ENCODE assay signal across 7 cellular contexts in genomic region chr5:150624334-150625163, GRCh38. TPM values are rescaled to one million over a fixed set of nuclear protein-coding genes. Genes with fewer than 3 reads are reported as not detected.
DNase-seq lines count a peak whose midpoint lies in the region; ATAC-seq, FAIRE-seq and TF ChIP-seq lines count a peak whose summit lies in the region.

No MANE protein-coding gene starts in this region.

- no peaks in the 10 kb centered on the region for H4K20me1 ChIP-seq in endothelial cell of umbilical vein (replicated peaks; ENCODE audit: control insufficient read depth, extremely low read depth, insufficient read depth, low read length)

- ATAC-seq in GM18511 (IDR thresholded peaks at IDR 0.05; ENCODE audit: unreplicated experiment) (peak; percentile 44), HG03354 (IDR thresholded peaks at IDR 0.05; ENCODE audit: poor library complexity, severe bottlenecking, unreplicated experiment) (peak; percentile 30)
- peak; percentile 72 for ATAC-seq in naive thymus-derived CD4-positive, alpha-beta T cell

- no TSS peak for BruUV-seq in endothelial cell of umbilical vein (replicated peaks; lab: Mats Ljungman, UMichigan)

- peaks cover 0 to 41% (median 6%) of the 10 kb centered on the region in 5 donors for H3K27me3 Mint-ChIP-seq in naive thymus-derived CD4-positive, alpha-beta T cell

- no peak for FAIRE-seq in endothelial cell of umbilical vein (lab: Jason Lieb, UNC)

- no peak for TF ChIP-seq CTCF in endothelial cell of umbilical vein (IDR thresholded peaks at IDR 0.05; ENCODE audit: extremely low read depth in 1 of 2, insufficient read depth in 1 of 2, low read depth in 1 of 2, low read length in 2 of 2)
- peak in 1 of 4 experiments; percentile 7 for TF ChIP-seq CTCF in uterus (IDR thresholded peaks at IDR 0.05)

- peaks cover 0 to 2% (median 0%) of the 10 kb centered on the region in 5 donors for H3K36me3 Mint-ChIP-seq in naive thymus-derived CD4-positive, alpha-beta T cell

- peak overlapping the region in 7 of 9 donors; percentile 10 to 91 (median 42) for H3K27ac Mint-ChIP-seq in naive thymus-derived CD4-positive, alpha-beta T cell

- dilution Hi-C loops in endothelial cell of umbilical vein (cut with MboI; ENCODE audit: extremely low pct_ligation_motif_present, low sequenced_read_pairs) = no loop called here

- no peaks in the 10 kb centered on the region for H3K9me3 ChIP-seq in endothelial cell of umbilical vein (replicated peaks; ENCODE audit: control insufficient read depth, insufficient read depth, low read length)
- no peaks in the 10 kb centered on the region for H3K9me3 ChIP-seq in naive thymus-derived CD4-positive, alpha-beta T cell (ENCODE audit: control insufficient read depth in 2 of 3, low read length in 3 of 3)
- H3K9me3 ChIP-seq in uterus = no peaks in the 10 kb centered on the region

- H3K4me3 Mint-ChIP-seq in naive thymus-derived CD4-positive, alpha-beta T cell = peak overlapping the region; percentile 79 to 97 (median 86)

- H3K36me3 ChIP-seq in endothelial cell of umbilical vein (ENCODE audit: control insufficient read depth in 2 of 2, extremely low read depth in 1 of 2, insufficient read depth in 2 of 2, low read length in 2 of 2) = peaks cover 0 to 1% of the 10 kb centered on the region in 2 experiments
- H3K36me3 ChIP-seq in naive thymus-derived CD4-positive, alpha-beta T cell (ENCODE audit: control insufficient read depth in 2 of 3, insufficient read depth in 3 of 3, low read length in 3 of 3) = no peaks in the 10 kb centered on the region
- no peaks in the 10 kb centered on the region for H3K36me3 ChIP-seq in uterus

- DNase-seq in activated CD4-positive, alpha-beta T cell treated with anti-CD3 and anti-CD28 coated beads, Interleukin-2, amount 50 U/mL, for 1 hour = peak; percentile 26
- DNase-seq in endothelial cell of umbilical vein (ENCODE audit: low read depth, low spot score) (no peak), uterus (no peak), NCI-H2081 (lab: John Stamatoyannopoulos, UW) (no peak)
- DNase-seq in naive thymus-derived CD4-positive, alpha-beta T cell = peak in 7 of 9 donors; percentile 11 to 39 (median 22)

- POLR2A ChIA-PET in endothelial cell of umbilical vein (lab: Charles Lee) = no interaction called here
- POLR2A ChIA-PET in naive thymus-derived CD4-positive, alpha-beta T cell (lab: Charles Lee) = no interaction called here

- intact Hi-C loops in endothelial cell of umbilical vein (cut with micrococcal nuclease) = no loop called here
- intact Hi-C loops in naive thymus-derived CD4-positive, alpha-beta T cell (cut with micrococcal nuclease) = loop anchor here in 1 of 2 donors (2.0 kb wide), 1 partner anchor 32 kb away; no protein-coding TSS in a partner anchor
- intact Hi-C loops in uterus (cut with DNase I; ENCODE audit: low total_unique reads) = no loop called here

- no peaks in the 10 kb centered on the region for H3K9me1 ChIP-seq in endothelial cell of umbilical vein (replicated peaks; ENCODE audit: control insufficient read depth, extremely low read depth, insufficient read depth, low read length)

- H3K4me2 ChIP-seq in endothelial cell of umbilical vein (ENCODE audit: insufficient read depth, low read length) = peak overlapping the region; percentile 84

- H3K4me1 Mint-ChIP-seq in naive thymus-derived CD4-positive, alpha-beta T cell = peaks cover 13 to 25% (median 18%) of the 10 kb centered on the region in 7 donors

- H3K27me3 ChIP-seq in endothelial cell of umbilical vein (ENCODE audit: control insufficient read depth in 2 of 2, insufficient read depth in 2 of 2, low read length in 2 of 2) (no peaks in the 10 kb centered on the region), uterus (no peaks in the 10 kb centered on the region)
- no peaks in the 10 kb centered on the region for H3K27me3 ChIP-seq in naive thymus-derived CD4-positive, alpha-beta T cell (ENCODE audit: control insufficient read depth in 2 of 2, insufficient read depth in 2 of 2, low read length in 2 of 2)

- peaks cover 0 to 1% (median 0%) of the 10 kb centered on the region in 11 donors for H3K9me3 Mint-ChIP-seq in naive thymus-derived CD4-positive, alpha-beta T cell

- TF ChIP-seq POLR2A in endothelial cell of umbilical vein (IDR thresholded peaks at IDR 0.05; ENCODE audit: low read depth, low read length) (no peak), uterus (IDR thresholded peaks at IDR 0.05) (no peak)

- peaks cover 28% of the 10 kb centered on the region for H3K4me1 ChIP-seq in endothelial cell of umbilical vein (ENCODE audit: control insufficient read depth, extremely low read depth, insufficient read depth, low read length)
- peaks cover 0 to 20% of the 10 kb centered on the region in 2 donors for H3K4me1 ChIP-seq in naive thymus-derived CD4-positive, alpha-beta T cell (ENCODE audit: control insufficient read depth in 2 of 2, insufficient read depth in 2 of 2, low read length in 2 of 2)
- H3K4me1 ChIP-seq in uterus = peaks cover 0 to 4% of the 10 kb centered on the region in 2 donors

- CTCF ChIA-PET in endothelial cell of umbilical vein (lab: Charles Lee) = no interaction called here
- CTCF ChIA-PET in naive thymus-derived CD4-positive, alpha-beta T cell (lab: Charles Lee) = no interaction called here

- H3K4me3 ChIP-seq in endothelial cell of umbilical vein (replicated peaks in 1 of 3; ENCODE audit: insufficient read depth in 1 of 3, low read depth in 1 of 3, low read length in 3 of 3) (peak overlapping the region; percentile 62 to 93 (median 70)), uterus (peak overlapping the region; percentile 58 to 64)
- H3K4me3 ChIP-seq in naive thymus-derived CD4-positive, alpha-beta T cell (ENCODE audit: low read length) = peak overlapping the region; percentile 39

- peak overlapping the region; percentile 82 for H2AFZ ChIP-seq in endothelial cell of umbilical vein (ENCODE audit: low read depth, low read length)

- H3K27ac ChIP-seq in endothelial cell of umbilical vein (ENCODE audit: insufficient read depth, low read depth, low read length) (no peak overlapping the region), uterus (peak overlapping the region; percentile 85 to 90)
- H3K27ac ChIP-seq in naive thymus-derived CD4-positive, alpha-beta T cell (ENCODE audit: low read depth, low read length) = no peak overlapping the region

- H3K79me2 ChIP-seq in endothelial cell of umbilical vein (ENCODE audit: control insufficient read depth, insufficient read depth, low read length) = no peaks in the 10 kb centered on the region

- H3K9ac ChIP-seq in endothelial cell of umbilical vein (replicated peaks; ENCODE audit: extremely low read depth, insufficient read depth, low read length) = peak overlapping the region; percentile 73

TF ChIP-seq in endothelial cell of umbilical vein, 7 proteins besides CTCF, POLR2A, EP300 and RAD21:
- TF ChIP-seq FOS (IDR thresholded peaks at IDR 0.05; ENCODE audit: borderline replicate concordance, insufficient read depth, low read length) = no peak
- no peak for TF ChIP-seq EZH2 (IDR thresholded peaks at IDR 0.05; ENCODE audit: borderline replicate concordance, low read depth, low read length, severe bottlenecking)
- no peak for TF ChIP-seq GATA2 (IDR thresholded peaks at IDR 0.05; ENCODE audit: insufficient read depth, insufficient read length, low read depth, low read length)
- no peak for TF ChIP-seq POLR2AphosphoS5 (IDR thresholded peaks at IDR 0.05; ENCODE audit: insufficient read depth, low read depth, low read length)
- no peak for TF ChIP-seq MAX (IDR thresholded peaks at IDR 0.05; ENCODE audit: insufficient read depth, insufficient read length)

RNA-seq across cellular contexts. Expression of gene SYNPO, which starts 15.9 kb away (rescaled TPM):
- total RNA-seq in endothelial cell of umbilical vein = 93.9 and 121 TPM in 2 replicates
- polyA plus RNA-seq in endothelial cell of umbilical vein = 56.9 and 68.4 TPM in 2 replicates
- polyA plus RNA-seq in endothelial cell of umbilical vein (2011; cell fraction: cytosol; rRNA removed) = 58.1 and 70.3 TPM in 2 replicates
- polyA plus RNA-seq in endothelial cell of umbilical vein (2011; cell fraction: nucleus; rRNA removed) = 80.9 and 110 TPM in 2 replicates
- polyA plus RNA-seq in endothelial cell of umbilical vein (2012) = 58.3 and 66.7 TPM in 2 replicates
- polyA minus RNA-seq in endothelial cell of umbilical vein = 84.2 and 147 TPM in 2 replicates
- polyA minus RNA-seq in endothelial cell of umbilical vein (2011; cell fraction: cytosol; rRNA and poly(A)+ RNA removed) = 8.7 TPM
- polyA minus RNA-seq in endothelial cell of umbilical vein (2011; cell fraction: nucleus; rRNA and poly(A)+ RNA removed) = 66.6 and 71.2 TPM in 2 replicates
- total RNA-seq in naive thymus-derived CD4-positive, alpha-beta T cell = under 1 TPM in 4 of 5 experiments, not detected in 1; 0.07 to 0.59 (median 0.12) TPM
- polyA plus RNA-seq in naive thymus-derived CD4-positive, alpha-beta T cell = not detected
- 100 to 1,000 TPM in 1 of 4 donors, 10 to 100 TPM in 1, 1 to 10 TPM in 2; 3.6 to 146 (median 10.6) TPM for total RNA-seq in uterus

RNA-seq across cellular contexts. Expression of gene MYOZ3, which starts 36.5 kb away (rescaled TPM):
- total RNA-seq in endothelial cell of umbilical vein = 1.1 and 1.2 TPM in 2 replicates
- 0.43 and 0.59 TPM in 2 replicates for polyA plus RNA-seq in endothelial cell of umbilical vein
- 0.27 and 0.37 TPM in 2 replicates for polyA plus RNA-seq in endothelial cell of umbilical vein (2011; cell fraction: cytosol; rRNA removed)
- 0.55 and 0.80 TPM in 2 replicates for polyA plus RNA-seq in endothelial cell of umbilical vein (2011; cell fraction: nucleus; rRNA removed)
- polyA plus RNA-seq in endothelial cell of umbilical vein (2012) = 0.28 and 0.67 TPM in 2 replicates
- 0.68 and 0.75 TPM in 2 replicates for polyA minus RNA-seq in endothelial cell of umbilical vein
- not detected for polyA minus RNA-seq in endothelial cell of umbilical vein (2011; cell fraction: cytosol; rRNA and poly(A)+ RNA removed)
- 0.77 and 1.1 TPM in 2 replicates for polyA minus RNA-seq in endothelial cell of umbilical vein (2011; cell fraction: nucleus; rRNA and poly(A)+ RNA removed)
- not detected for total RNA-seq in naive thymus-derived CD4-positive, alpha-beta T cell
- polyA plus RNA-seq in naive thymus-derived CD4-positive, alpha-beta T cell = under 1 TPM in 1 of 2 donors, not detected in 1; 0.15 TPM
- 10 to 100 TPM in 1 of 4 donors, 1 to 10 TPM in 2, not detected in 1; 3.2 to 69.1 (median 3.4) TPM for total RNA-seq in uterus

Comparison
In these comparisons a context has a peak if more than half of its experiments do, and no peak if none do; other contexts are left out.
1. DNase-seq: peak in activated CD4-positive, alpha-beta T cell treated with anti-CD3 and anti-CD28 coated beads, Interleukin-2, amount 50 U/mL, for 1 hour (single experiment) and naive thymus-derived CD4-positive, alpha-beta T cell (7 of 9); none in endothelial cell of umbilical vein (single experiment), uterus (0 of 2) and NCI-H2081 (0 of 2).
2. H3K27ac ChIP-seq: peak in uterus (2 of 2); none in endothelial cell of umbilical vein (single experiment) and naive thymus-derived CD4-positive, alpha-beta T cell (single experiment).
3. Peak in every context shown above with its lines, with median percentiles within 50 percentile points of each other: ATAC-seq and H3K4me3 ChIP-seq.